Comparison of ENCODE assay signal across 8 cellular contexts in genomic region chr14:61503167-61503801, GRCh38.
DNase-seq lines count a peak whose midpoint lies in the region; ATAC-seq and TF ChIP-seq lines count a peak whose summit lies in the region.

No MANE protein-coding gene starts in this region.

- no peaks in the 10 kb centered on the region for H3K27me3 Mint-ChIP-seq in activated naive CD8-positive, alpha-beta T cell treated with anti-CD3 and anti-CD28 coated beads, Interleukin-2, amount 50 U/mL, for 24 hours
- H3K27me3 Mint-ChIP-seq in naive thymus-derived CD4-positive, alpha-beta T cell, result no peaks in the 10 kb centered on the region
- no peaks in the 10 kb centered on the region for H3K27me3 Mint-ChIP-seq in glutamatergic neuron (ENCODE audit: unreplicated experiment)

- H3K4me3 ChIP-seq in GM12865 (ENCODE audit: low read depth, low read length), result peak overlapping the region; percentile 48
- peak overlapping the region; percentile 25 for H3K4me3 ChIP-seq in naive thymus-derived CD4-positive, alpha-beta T cell (ENCODE audit: low read length)

- peak; percentile 88 for DNase-seq in GM12865 (ENCODE audit: low read depth)
- peak; percentile 40 for DNase-seq in MV-4-11 (lab: John Stamatoyannopoulos, UW)
- peak; percentile 63 for DNase-seq in activated naive CD8-positive, alpha-beta T cell treated with anti-CD3 and anti-CD28 coated beads, Interleukin-2, amount 50 U/mL, for 24 hours
- DNase-seq in naive thymus-derived CD4-positive, alpha-beta T cell, result peak in 8 of 9 donors; percentile 57 to 83 (median 67)
- DNase-seq in NCI-H82 (lab: John Stamatoyannopoulos, UW), result no peak
- DNase-seq in AG08395 (ENCODE audit: low spot score), result no peak
- DNase-seq in glutamatergic neuron, result no peak

- H3K36me3 ChIP-seq in naive thymus-derived CD4-positive, alpha-beta T cell (ENCODE audit: control insufficient read depth in 2 of 3, insufficient read depth in 3 of 3, low read length in 3 of 3), result peaks cover 0 to 20% (median 9%) of the 10 kb centered on the region in 3 experiments

- POLR2A ChIA-PET in naive thymus-derived CD4-positive, alpha-beta T cell (lab: Charles Lee), result interaction anchor here (0.7 to 1.5 kb wide), 12 partner anchors 12 to 227 kb away, joined by 3 to 9 read pairs (median 4); partner anchors contain the start of gene HIF1A

- ATAC-seq in GM21737 (IDR thresholded peaks at IDR 0.05; ENCODE audit: unreplicated experiment), result peak; percentile 77
- ATAC-seq in activated naive CD8-positive, alpha-beta T cell treated with anti-CD3 and anti-CD28 coated beads, Interleukin-2, amount 50 U/mL, for 24 hours, result peak; percentile 71
- peak; percentile 91 for ATAC-seq in naive thymus-derived CD4-positive, alpha-beta T cell

- H3K27ac ChIP-seq in naive thymus-derived CD4-positive, alpha-beta T cell (ENCODE audit: low read depth, low read length), result peak overlapping the region; percentile 78

- peaks cover 9% of the 10 kb centered on the region for H3K9me3 Mint-ChIP-seq in activated naive CD8-positive, alpha-beta T cell treated with anti-CD3 and anti-CD28 coated beads, Interleukin-2, amount 50 U/mL, for 24 hours
- peaks cover 0 to 7% (median 0%) of the 10 kb centered on the region in 11 donors for H3K9me3 Mint-ChIP-seq in naive thymus-derived CD4-positive, alpha-beta T cell
- H3K9me3 Mint-ChIP-seq in glutamatergic neuron (ENCODE audit: unreplicated experiment), result no peaks in the 10 kb centered on the region

- intact Hi-C loops in naive thymus-derived CD4-positive, alpha-beta T cell (cut with micrococcal nuclease), result loop anchor here (1.0 to 2.0 kb wide), 6 partner anchors 8 to 158 kb away; no protein-coding TSS in a partner anchor

- peaks cover 68% of the 10 kb centered on the region for H3K36me3 Mint-ChIP-seq in activated naive CD8-positive, alpha-beta T cell treated with anti-CD3 and anti-CD28 coated beads, Interleukin-2, amount 50 U/mL, for 24 hours (ENCODE audit: low read depth)
- peaks cover 6 to 52% (median 20%) of the 10 kb centered on the region in 5 donors for H3K36me3 Mint-ChIP-seq in naive thymus-derived CD4-positive, alpha-beta T cell
- H3K36me3 Mint-ChIP-seq in glutamatergic neuron (ENCODE audit: unreplicated experiment), result no peaks in the 10 kb centered on the region

- H3K9me3 ChIP-seq in naive thymus-derived CD4-positive, alpha-beta T cell (ENCODE audit: control insufficient read depth in 2 of 3, low read length in 3 of 3), result no peaks in the 10 kb centered on the region

- H3K27me3 ChIP-seq in naive thymus-derived CD4-positive, alpha-beta T cell (ENCODE audit: control insufficient read depth in 2 of 2, insufficient read depth in 2 of 2, low read length in 2 of 2), result no peaks in the 10 kb centered on the region

- CTCF ChIA-PET in naive thymus-derived CD4-positive, alpha-beta T cell (lab: Charles Lee), result interaction anchor here (1.1 to 2.6 kb wide), 5 partner anchors 10 to 335 kb away, joined by 3 to 9 read pairs (median 3); no protein-coding TSS in a partner anchor

- H3K27ac Mint-ChIP-seq in activated naive CD8-positive, alpha-beta T cell treated with anti-CD3 and anti-CD28 coated beads, Interleukin-2, amount 50 U/mL, for 24 hours, result peak overlapping the region; percentile 100
- H3K27ac Mint-ChIP-seq in naive thymus-derived CD4-positive, alpha-beta T cell, result peak overlapping the region in 6 of 9 donors; percentile 92 to 99 (median 97)
- no peak overlapping the region for H3K27ac Mint-ChIP-seq in glutamatergic neuron (ENCODE audit: unreplicated experiment)

- peaks cover 56 to 85% of the 10 kb centered on the region in 2 donors for H3K4me1 ChIP-seq in naive thymus-derived CD4-positive, alpha-beta T cell (ENCODE audit: control insufficient read depth in 2 of 2, insufficient read depth in 2 of 2, low read length in 2 of 2)

- no peak for TF ChIP-seq CTCF in GM12865 (IDR thresholded peaks at IDR 0.05; ENCODE audit: insufficient read depth, low read depth, low read length, missing control alignments)
- no peak for TF ChIP-seq CTCF in glutamatergic neuron (IDR thresholded peaks at IDR 0.05; ENCODE audit: partially characterized antibody, unreplicated experiment)

- peak overlapping the region; percentile 68 for H3K4me3 Mint-ChIP-seq in activated naive CD8-positive, alpha-beta T cell treated with anti-CD3 and anti-CD28 coated beads, Interleukin-2, amount 50 U/mL, for 24 hours
- peak overlapping the region; percentile 58 to 88 (median 80) for H3K4me3 Mint-ChIP-seq in naive thymus-derived CD4-positive, alpha-beta T cell
- H3K4me3 Mint-ChIP-seq in glutamatergic neuron (ENCODE audit: unreplicated experiment), result no peak overlapping the region

- peaks cover 100% of the 10 kb centered on the region for H3K4me1 Mint-ChIP-seq in activated naive CD8-positive, alpha-beta T cell treated with anti-CD3 and anti-CD28 coated beads, Interleukin-2, amount 50 U/mL, for 24 hours
- peaks cover 78 to 100% (median 93%) of the 10 kb centered on the region in 7 donors for H3K4me1 Mint-ChIP-seq in naive thymus-derived CD4-positive, alpha-beta T cell
- H3K4me1 Mint-ChIP-seq in glutamatergic neuron (ENCODE audit: low read depth, unreplicated experiment), result peaks cover 6% of the 10 kb centered on the region

Comparison
In these comparisons a context has a peak if more than half of its experiments do, and no peak if none do; other contexts are left out.
1. DNase-seq: peak in GM12865 (single experiment), MV-4-11 (single experiment), activated naive CD8-positive, alpha-beta T cell treated with anti-CD3 and anti-CD28 coated beads, Interleukin-2, amount 50 U/mL, for 24 hours (single experiment) and naive thymus-derived CD4-positive, alpha-beta T cell (8 of 9); none in NCI-H82 (single experiment), AG08395 (single experiment) and glutamatergic neuron (single experiment).
2. Peak in every context shown above with its lines, with median percentiles within 50 percentile points of each other: ATAC-seq.